Comparison of ENCODE assay signal across 9 cellular contexts in genomic region chr16:1923299-1924034, GRCh38. TPM values are rescaled to one million over a fixed set of nuclear protein-coding genes. Genes with fewer than 3 reads are reported as not detected.
DNase-seq lines count a peak whose midpoint lies in the region; ATAC-seq and TF ChIP-seq lines count a peak whose summit lies in the region.
"Had no signal": no experiment of that assay in that cellular context is flagged by ENCODE, and none has a peak within 500 bp of the region (broad histone marks: within the 10 kb centered on the region; RNA-seq: fewer than 3 reads in every experiment).

No MANE protein-coding gene starts in this region.

- 35% methylated on average over 20 of the region's 24 CpGs for WGBS in SK-N-SH (ENCODE audit: low lambda C conversion rate)
- 12% methylated on average over 22 of the region's 24 CpGs for WGBS in hepatocyte (ENCODE audit: low lambda C conversion rate, missing lambda C conversion rate)

- DNase-seq in 8988T (peak; percentile 63), GM13977 (ENCODE audit: low spot score) (no peak), SK-N-SH (peak; percentile 58), hepatocyte (ENCODE audit: low spot score) (peak; percentile 85), C1 segment of cervical spinal cord (lab: John Stamatoyannopoulos, UW) (no peak), SW 1271 (lab: John Stamatoyannopoulos, UW) (no peak)
- DNase-seq: NCI-H2029 had no signal

- H3K9ac ChIP-seq in SK-N-SH = no peak overlapping the region

- H3K4me3 ChIP-seq in SK-N-SH (ENCODE audit: low read depth in 2 of 2, low read length in 1 of 2) (no peak overlapping the region), hepatocyte (no peak overlapping the region)

- H3K79me2 ChIP-seq in SK-N-SH (ENCODE audit: insufficient read depth) (no peaks in the 10 kb centered on the region), hepatocyte (no peaks in the 10 kb centered on the region)

- H4K20me1 ChIP-seq in SK-N-SH (ENCODE audit: insufficient read depth) (no peaks in the 10 kb centered on the region), hepatocyte (ENCODE audit: insufficient read depth, poor library complexity, severe bottlenecking) (no peaks in the 10 kb centered on the region)

- H3K4me2 ChIP-seq in SK-N-SH (no peak overlapping the region), hepatocyte (peak overlapping the region; percentile 50)

- POLR2A ChIA-PET in SK-N-SH (lab: Yijun Ruan, JAX) = no interaction called here

- H3F3A ChIP-seq in SK-N-SH (replicated peaks; ENCODE audit: insufficient read depth) = no peaks in the 10 kb centered on the region

- CTCF ChIA-PET in SK-N-SH (lab: Yijun Ruan, JAX) = interaction anchor here (0.6 to 2.2 kb wide), 8 partner anchors 15 to 119 kb away, joined by 3 to 11 read pairs (median 6); no protein-coding TSS in a partner anchor

- H3K27me3 ChIP-seq in SK-N-SH (ENCODE audit: insufficient read depth) = peaks cover 24% of the 10 kb centered on the region
- H3K27me3 ChIP-seq in hepatocyte = peaks cover 32% of the 10 kb centered on the region

- no peak overlapping the region for H2AFZ ChIP-seq in SK-N-SH (ENCODE audit: low read depth)
- H2AFZ ChIP-seq in hepatocyte = peak overlapping the region; percentile 4

- peaks cover 0 to 13% of the 10 kb centered on the region in 2 experiments; a peak in 1 of 4 replicates for H3K4me1 ChIP-seq in SK-N-SH (ENCODE audit: control insufficient read depth in 1 of 2, insufficient read depth in 2 of 2, low read depth in 1 of 2, low read length in 1 of 2)
- peaks cover 17% of the 10 kb centered on the region for H3K4me1 ChIP-seq in hepatocyte (ENCODE audit: insufficient read depth)

- H3K9me2 ChIP-seq in SK-N-SH (no peaks in the 10 kb centered on the region), hepatocyte (replicated peaks; ENCODE audit: insufficient read depth) (no peaks in the 10 kb centered on the region)

- H3K9me3 ChIP-seq in SK-N-SH (no peaks in the 10 kb centered on the region), hepatocyte (ENCODE audit: low read depth) (no peaks in the 10 kb centered on the region)

- TF ChIP-seq RAD21 in SK-N-SH (IDR thresholded peaks at IDR 0.05; ENCODE audit: low read length) = no peak

- TF ChIP-seq EP300 in SK-N-SH (IDR thresholded peaks at IDR 0.05; ENCODE audit: borderline replicate concordance in 1 of 2, low read depth in 1 of 2, low read length in 1 of 2) = no peak

- TF ChIP-seq CTCF in GM13977 (IDR thresholded peaks at IDR 0.05; ENCODE audit: extremely low read depth, insufficient read depth, missing control alignments) (peak; percentile 25), SK-N-SH (IDR thresholded peaks at IDR 0.05) (peak; percentile 39), hepatocyte (IDR thresholded peaks at IDR 0.05; ENCODE audit: poor library complexity) (peak; percentile 44)

- no peak for ATAC-seq in HG03159 (IDR thresholded peaks at IDR 0.05; ENCODE audit: unreplicated experiment)
- no peak for ATAC-seq in GM18858 (IDR thresholded peaks at IDR 0.05; ENCODE audit: unreplicated experiment)

- no peaks in the 10 kb centered on the region for H3K36me3 ChIP-seq in SK-N-SH (replicated peaks in 1 of 2; ENCODE audit: control insufficient read depth in 1 of 2, insufficient read depth in 2 of 2, low read length in 1 of 2)
- no peaks in the 10 kb centered on the region for H3K36me3 ChIP-seq in hepatocyte (replicated peaks; ENCODE audit: insufficient read depth, low read depth)

- in situ Hi-C loops in GM13977 (cut with MboI; ENCODE audit: low pct_unique_long_range_greater_than_20kb, low sequenced_read_pairs, unreplicated experiment) = no loop called here

- H3K27ac ChIP-seq in SK-N-SH (ENCODE audit: low read depth in 2 of 2, low read length in 1 of 2) (no peak overlapping the region), hepatocyte (no peak overlapping the region)

TF ChIP-seq in SK-N-SH, 30 proteins besides CTCF, POLR2A, EP300 and RAD21 (continues in another document):
- TF ChIP-seq TCF12 (IDR thresholded peaks at IDR 0.05) (no peak), MEF2A (IDR thresholded peaks at IDR 0.05; ENCODE audit: borderline replicate concordance, low read depth) (no peak), CHD2 (IDR thresholded peaks at IDR 0.05; ENCODE audit: low read length, partially characterized antibody) (no peak), ZBTB33 (IDR thresholded peaks at IDR 0.05; ENCODE audit: borderline replicate concordance, low read depth) (no peak), IRF3 (IDR thresholded peaks at IDR 0.05; ENCODE audit: low read depth, low read length) (no peak), MAX (IDR thresholded peaks at IDR 0.05; ENCODE audit: low read depth) (no peak), FOXM1 (IDR thresholded peaks at IDR 0.05; ENCODE audit: low read depth) (no peak), GABPA (IDR thresholded peaks at IDR 0.05; ENCODE audit: low read depth) (no peak), NRF1 (IDR thresholded peaks at IDR 0.05; ENCODE audit: low read depth, low read length) (no peak), NFIC (IDR thresholded peaks at IDR 0.05; ENCODE audit: borderline replicate concordance) (no peak), USF1 (IDR thresholded peaks at IDR 0.05; ENCODE audit: borderline replicate concordance, low read depth) (no peak), MXI1 (IDR thresholded peaks at IDR 0.05; ENCODE audit: low read depth, low read length) (no peak), EZH2phosphoT487 (IDR thresholded peaks at IDR 0.05; ENCODE audit: borderline replicate concordance, low read depth) (no peak), USF2 (IDR thresholded peaks at IDR 0.05; ENCODE audit: borderline replicate concordance, low read depth, low read length) (no peak), RFX5 (IDR thresholded peaks at IDR 0.05; ENCODE audit: low read length) (no peak)

RNA-seq across cellular contexts. Expression of gene HS3ST6, which starts 5.3 kb away (rescaled TPM):
- 0.03 TPM in 1 of 2 replicates, not detected in the other for polyA plus RNA-seq in SK-N-SH (2012; rRNA removed)
- not detected in 2 replicates for polyA plus RNA-seq in SK-N-SH (2012; cell fraction: cytosol; rRNA removed)
- polyA plus RNA-seq in SK-N-SH (2012; cell fraction: nucleus; rRNA removed) = not detected in 2 replicates
- not detected in 2 replicates for total RNA-seq in hepatocyte
- polyA plus RNA-seq in hepatocyte = 0.41 and 0.63 TPM in 2 replicates

RNA-seq across cellular contexts. Expression of gene MSRB1, which starts 19.5 kb away (rescaled TPM):
- 30.1 and 31.4 TPM in 2 replicates for polyA plus RNA-seq in SK-N-SH (2012; rRNA removed)
- 17.1 and 26.6 TPM in 2 replicates for polyA plus RNA-seq in SK-N-SH (2012; cell fraction: cytosol; rRNA removed)
- 11.1 and 11.7 TPM in 2 replicates for polyA plus RNA-seq in SK-N-SH (2012; cell fraction: nucleus; rRNA removed)
- total RNA-seq in hepatocyte = 31.3 and 43.4 TPM in 2 replicates
- 48.7 and 62.4 TPM in 2 replicates for polyA plus RNA-seq in hepatocyte

RNA-seq across cellular contexts. Expression of gene RPL3L, which starts 31.0 kb away (rescaled TPM):
- polyA plus RNA-seq in SK-N-SH (2012; rRNA removed) (not detected in 2 replicates), hepatocyte (0.08 TPM in 1 of 2 replicates, not detected in the other)
- not detected in 2 replicates for polyA plus RNA-seq in SK-N-SH (2012; cell fraction: cytosol; rRNA removed)
- polyA plus RNA-seq in SK-N-SH (2012; cell fraction: nucleus; rRNA removed) = not detected in 2 replicates
- not detected in 2 replicates for total RNA-seq in hepatocyte

RNA-seq across cellular contexts. Expression of gene NDUFB10, which starts 35.9 kb away (rescaled TPM):
- polyA plus RNA-seq in SK-N-SH (2012; rRNA removed) = 251 and 468 TPM in 2 replicates
- polyA plus RNA-seq in SK-N-SH (2012; cell fraction: cytosol; rRNA removed) = 286 and 324 TPM in 2 replicates
- 116 and 213 TPM in 2 replicates for polyA plus RNA-seq in SK-N-SH (2012; cell fraction: nucleus; rRNA removed)
- 162 and 234 TPM in 2 replicates for total RNA-seq in hepatocyte
- 244 and 251 TPM in 2 replicates for polyA plus RNA-seq in hepatocyte

RNA-seq across cellular contexts. Expression of gene RPS2, which starts 41.2 kb away (rescaled TPM):
- polyA plus RNA-seq in SK-N-SH (2012; rRNA removed) = 4,622 and 6,384 TPM in 2 replicates
- 3,333 and 4,601 TPM in 2 replicates for polyA plus RNA-seq in SK-N-SH (2012; cell fraction: cytosol; rRNA removed)
- polyA plus RNA-seq in SK-N-SH (2012; cell fraction: nucleus; rRNA removed) = 1,948 and 2,502 TPM in 2 replicates
- 1,991 and 2,285 TPM in 2 replicates for total RNA-seq in hepatocyte
- 1,449 and 1,663 TPM in 2 replicates for polyA plus RNA-seq in hepatocyte

Comparison
In these comparisons a context has a peak if more than half of its experiments do, and no peak if none do; other contexts are left out.
1. DNase-seq: peak in 8988T (single experiment), SK-N-SH (single experiment) and hepatocyte (single experiment); none in GM13977 (single experiment), C1 segment of cervical spinal cord (0 of 14) and SW 1271 (0 of 2).
2. Peak in every context shown above with its lines, with median percentiles within 50 percentile points of each other: CTCF ChIP-seq.